ENCODE assay signal across 1 cellular context in genomic region chr19:40805258-40805868, GRCh38.
TF ChIP-seq lines count a peak whose summit lies in the region.

No MANE protein-coding gene starts in this region.

TF ChIP-seq in GM23338, 12 proteins besides CTCF, POLR2A, EP300 and RAD21 (continued from another document):
- TF ChIP-seq EZH2 (IDR thresholded peaks at IDR 0.05; ENCODE audit: low read depth, unreplicated experiment) = no peak
- no peak for TF ChIP-seq CREB1 (CRISPR knock-in tag; IDR thresholded peaks at IDR 0.05; ENCODE audit: low read depth)
- no peak for TF ChIP-seq NANOG (IDR thresholded peaks at IDR 0.05; ENCODE audit: borderline replicate concordance)
- no peak for TF ChIP-seq EZH2phosphoT487 (IDR thresholded peaks at IDR 0.05; ENCODE audit: unreplicated experiment)
- no peak for TF ChIP-seq REST (IDR thresholded peaks at IDR 0.05; ENCODE audit: unreplicated experiment)
TF ChIP-seq in GM23338: peak in this region for 0.
